In genomic region chr1:238558746-238559145, GRCh38 we compare ENCODE assay signal across 25 cellular contexts.
DNase-seq lines count a peak whose midpoint lies in the region; ATAC-seq, FAIRE-seq and TF ChIP-seq lines count a peak whose summit lies in the region.
"Had no signal": no experiment of that assay in that cellular context is flagged by ENCODE, and none has a peak within 500 bp of the region (broad histone marks: within the 10 kb centered on the region; RNA-seq: fewer than 3 reads in every experiment).

No MANE protein-coding gene starts in this region.

- peak; percentile 55 for FAIRE-seq in D721Med (lab: Jason Lieb, UNC)
- FAIRE-seq in astrocyte (lab: Jason Lieb, UNC): no peak
- FAIRE-seq: A549, G401.6, GM12891, GM19239 had no signal

- no peak overlapping the region for H3K4me3 Mint-ChIP-seq in astrocyte (ENCODE audit: unreplicated experiment)
- H3K4me3 Mint-ChIP-seq: B cell; CD4-positive, alpha-beta T cell; CD8-positive, alpha-beta T cell had no signal

- H3K9me3 ChIP-seq in astrocyte (ENCODE audit: insufficient read depth, low read depth, low read length): no peaks in the 10 kb centered on the region
- H3K9me3 ChIP-seq: Caco-2 had no signal

- H3K36me3 ChIP-seq in astrocyte (ENCODE audit: insufficient read depth, low read length): no peaks in the 10 kb centered on the region
- H3K36me3 ChIP-seq: BLaER1 treated with 17β-estradiol and CSF1 and Interleukin-3, amounts not matched to agents 10 nM and 100 nM had no signal

- peak overlapping the region; percentile 39 for H3K4me2 ChIP-seq in astrocyte (ENCODE audit: low read length)
- H3K4me2 ChIP-seq: A549; BLaER1 treated with 17β-estradiol and CSF1 and Interleukin-3, amounts not matched to agents 10 nM and 100 nM had no signal

- H3K27ac Mint-ChIP-seq in astrocyte (ENCODE audit: unreplicated experiment): no peak overlapping the region
- H3K27ac Mint-ChIP-seq: B cell; CD4-positive, alpha-beta T cell; CD8-positive, alpha-beta T cell had no signal

- no peaks in the 10 kb centered on the region for H3K27me3 Mint-ChIP-seq in astrocyte (ENCODE audit: low read depth, unreplicated experiment)
- H3K27me3 Mint-ChIP-seq: B cell; CD4-positive, alpha-beta T cell had no signal

- no peak for TF ChIP-seq CTCF in D721Med (IDR thresholded peaks at IDR 0.05; ENCODE audit: insufficient read depth, missing control alignments)
- no peak for TF ChIP-seq CTCF in astrocyte (IDR thresholded peaks at IDR 0.05; ENCODE audit: insufficient read depth, low read depth, low read length)

- DNase-seq in D721Med (ENCODE audit: insufficient read length, low spot score): no peak
- peak; percentile 69 for DNase-seq in astrocyte (ENCODE audit: low read depth)
- DNase-seq in kidney glomerular epithelial cell (lab: John Stamatoyannopoulos, UW): peak; percentile 28
- no peak for DNase-seq in GM19240 (ENCODE audit: insufficient read length, low spot score)
- DNase-seq in EL: no peak
- DNase-seq: AML-193; Caco-2; Calu3; CD4-positive, alpha-beta T cell; CD8-positive, alpha-beta T cell; DMS 273 treated with DMSO at 0.1 percent for 48 hours; DMS153; DMS53; DMS79; DND-41; GF-D8 had no signal

- H3K36me3 Mint-ChIP-seq in astrocyte (ENCODE audit: low read depth, unreplicated experiment): no peaks in the 10 kb centered on the region
- H3K36me3 Mint-ChIP-seq: CD8-positive, alpha-beta T cell had no signal

- ATAC-seq in HG03196 (IDR thresholded peaks at IDR 0.05; ENCODE audit: unreplicated experiment): no peak
- ATAC-seq: A549; CD8-positive, alpha-beta T cell had no signal

- no peaks in the 10 kb centered on the region for H3K27me3 ChIP-seq in astrocyte (ENCODE audit: insufficient read depth, low read length)
- H3K27me3 ChIP-seq: BLaER1 treated with 17β-estradiol and CSF1 and Interleukin-3, amounts not matched to agents 10 nM and 100 nM had no signal

- H3K4me1 Mint-ChIP-seq in astrocyte (ENCODE audit: low read depth, unreplicated experiment): peaks cover 6% of the 10 kb centered on the region
- H3K4me1 Mint-ChIP-seq: B cell had no signal

- no peak overlapping the region for H3K4me3 ChIP-seq in astrocyte (ENCODE audit: insufficient read depth, low read depth, low read length)
- H3K4me3 ChIP-seq: A549; BLaER1 treated with 17β-estradiol and CSF1 and Interleukin-3, amounts not matched to agents 10 nM and 100 nM had no signal

- no peak overlapping the region for H2AFZ ChIP-seq in astrocyte (ENCODE audit: low read depth, low read length)

- no peaks in the 10 kb centered on the region for H3K9me3 Mint-ChIP-seq in astrocyte (ENCODE audit: unreplicated experiment)

- H3K79me2 ChIP-seq in astrocyte (ENCODE audit: insufficient read depth, low read length): no peaks in the 10 kb centered on the region

- no peaks in the 10 kb centered on the region for H4K20me1 ChIP-seq in astrocyte (ENCODE audit: insufficient read depth, low read length)
- H4K20me1 ChIP-seq: BLaER1 treated with 17β-estradiol and CSF1 and Interleukin-3, amounts not matched to agents 10 nM and 100 nM had no signal

- H3K9ac ChIP-seq in astrocyte (ENCODE audit: low read length): no peak overlapping the region
- H3K9ac ChIP-seq: BLaER1 treated with 17β-estradiol and CSF1 and Interleukin-3, amounts not matched to agents 10 nM and 100 nM had no signal

- H3K27ac ChIP-seq in astrocyte (ENCODE audit: low read depth, low read length): peak overlapping the region; percentile 6
- H3K27ac ChIP-seq: 22Rv1; A549; BLaER1 treated with 17β-estradiol and CSF1 and Interleukin-3, amounts not matched to agents 10 nM and 100 nM; C4-2B had no signal

- H3K4me1 ChIP-seq in astrocyte (ENCODE audit: insufficient read depth, low read length): peaks cover 3% of the 10 kb centered on the region
- H3K4me1 ChIP-seq: A549; BLaER1 treated with 17β-estradiol and CSF1 and Interleukin-3, amounts not matched to agents 10 nM and 100 nM; Caco-2 had no signal

Comparison
In these comparisons a context has a peak if more than half of its experiments do, and no peak if none do; other contexts are left out.
1. DNase-seq: peak in astrocyte (single experiment) and kidney glomerular epithelial cell (single experiment); none in D721Med (single experiment), GM19240 (single experiment) and EL (single experiment).